ENCODE assay signal across 9 cellular contexts in the genomic region with DNA sequence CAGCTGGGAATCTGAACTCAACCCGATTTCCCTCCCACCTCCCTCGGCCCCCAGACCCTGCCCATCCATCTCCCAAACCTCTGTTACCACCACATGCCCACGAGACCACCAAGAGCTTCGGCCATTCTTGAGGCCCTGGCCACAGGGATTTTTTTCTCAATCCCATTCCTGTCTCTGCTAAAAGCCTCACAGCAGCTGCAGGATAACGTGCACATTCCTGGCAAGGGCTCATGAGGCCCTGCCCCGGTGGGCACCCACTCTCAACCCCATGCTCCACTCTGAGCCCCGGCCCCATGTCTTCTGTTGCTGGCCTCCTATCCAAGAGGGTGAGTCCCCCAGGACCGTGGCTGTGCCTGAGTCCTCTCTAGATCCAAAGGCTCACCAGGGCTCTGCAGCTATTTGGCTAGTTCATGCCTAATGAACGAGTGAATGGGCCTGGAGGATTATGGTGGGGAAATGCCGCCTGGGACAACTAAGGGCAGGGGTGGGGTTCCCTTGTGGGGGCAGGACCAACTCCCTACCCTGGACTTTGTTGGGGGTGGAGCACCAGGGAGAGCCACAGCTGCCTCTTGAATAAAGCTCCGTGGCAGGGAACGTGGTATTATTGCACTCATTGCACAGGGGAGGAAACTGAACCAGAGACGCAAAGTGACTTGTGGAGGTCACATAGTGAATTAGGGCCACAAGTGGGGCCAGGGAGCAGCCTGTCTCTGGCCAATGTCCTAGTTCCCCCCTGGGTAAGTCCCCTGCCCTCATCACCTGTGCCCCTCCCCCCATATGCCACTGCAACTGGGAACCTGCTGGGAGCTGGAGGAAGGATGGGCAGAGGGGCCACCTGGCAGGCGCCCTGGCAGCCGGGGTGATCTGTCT.
DNase-seq lines count a peak whose midpoint lies in the region; ATAC-seq and TF ChIP-seq lines count a peak whose summit lies in the region.
"Had no signal": no experiment of that assay in that cellular context is flagged by ENCODE, and none has a peak within 500 bp of the region (broad histone marks: within the 10 kb centered on the region; RNA-seq: fewer than 3 reads in every experiment).

No MANE protein-coding gene starts in this region.

- no peaks in the 10 kb centered on the region for H4K20me1 ChIP-seq in Loucy (ENCODE audit: insufficient read depth, low read length, poor library complexity, severe bottlenecking)
- H4K20me1 ChIP-seq in hepatocyte (ENCODE audit: insufficient read depth, poor library complexity, severe bottlenecking): peaks cover 3% of the 10 kb centered on the region
- peaks cover 16% of the 10 kb centered on the region for H4K20me1 ChIP-seq in smooth muscle cell (ENCODE audit: low read depth)

- H3K9me3 Mint-ChIP-seq in activated T-cell treated with anti-CD3 and anti-CD28 coated beads, Interleukin-2, amount 50 U/mL, for 24 hours: no peaks in the 10 kb centered on the region
- no peaks in the 10 kb centered on the region for H3K9me3 Mint-ChIP-seq in stimulated activated memory B cell treated with anti-CD40 and anti-IgM and Interleukin-4, amounts not matched to agents 10 μg/mL and 1 μg/mL and 100 μg/mL, for 72 hours

- ATAC-seq in stimulated activated memory B cell treated with anti-CD40 and anti-IgM and Interleukin-4, amounts not matched to agents 10 μg/mL and 1 μg/mL and 100 μg/mL, for 72 hours: no peak

- peaks cover 29% of the 10 kb centered on the region for H3K4me1 Mint-ChIP-seq in activated T-cell treated with anti-CD3 and anti-CD28 coated beads, Interleukin-2, amount 50 U/mL, for 24 hours (ENCODE audit: low read depth)
- H3K4me1 Mint-ChIP-seq in stimulated activated memory B cell treated with anti-CD40 and anti-IgM and Interleukin-4, amounts not matched to agents 10 μg/mL and 1 μg/mL and 100 μg/mL, for 72 hours: peaks cover 49% of the 10 kb centered on the region

- peak overlapping the region; percentile 87 for H3K4me2 ChIP-seq in Loucy (ENCODE audit: low read depth, low read length, poor library complexity, severe bottlenecking)
- peak overlapping the region; percentile 89 for H3K4me2 ChIP-seq in hepatocyte
- H3K4me2 ChIP-seq in smooth muscle cell: no peak overlapping the region

- H3K79me2 ChIP-seq in Loucy (ENCODE audit: insufficient read depth, low read length): peaks cover 33% of the 10 kb centered on the region
- peaks cover 6% of the 10 kb centered on the region for H3K79me2 ChIP-seq in hepatocyte
- H3K79me2 ChIP-seq in smooth muscle cell (ENCODE audit: low read depth): no peaks in the 10 kb centered on the region

- peak overlapping the region; percentile 26 for H3K27ac Mint-ChIP-seq in activated T-cell treated with anti-CD3 and anti-CD28 coated beads, Interleukin-2, amount 50 U/mL, for 24 hours
- H3K27ac Mint-ChIP-seq in stimulated activated memory B cell treated with anti-CD40 and anti-IgM and Interleukin-4, amounts not matched to agents 10 μg/mL and 1 μg/mL and 100 μg/mL, for 72 hours: no peak overlapping the region

- H2AFZ ChIP-seq in Loucy (ENCODE audit: low read length): no peak overlapping the region
- H2AFZ ChIP-seq in hepatocyte: no peak overlapping the region
- no peak overlapping the region for H2AFZ ChIP-seq in smooth muscle cell (ENCODE audit: low read depth)

- TF ChIP-seq CTCF in Loucy (conservative IDR thresholded peaks at IDR 0.05; ENCODE audit: low read length) (no peak), hepatocyte (IDR thresholded peaks at IDR 0.05; ENCODE audit: poor library complexity) (no peak), smooth muscle cell (IDR thresholded peaks at IDR 0.05; ENCODE audit: borderline replicate concordance, insufficient read depth, poor library complexity, severe bottlenecking) (no peak), adrenal gland (IDR thresholded peaks at IDR 0.05) (no peak)

- peaks cover 24% of the 10 kb centered on the region for H3K27me3 Mint-ChIP-seq in activated T-cell treated with anti-CD3 and anti-CD28 coated beads, Interleukin-2, amount 50 U/mL, for 24 hours
- H3K27me3 Mint-ChIP-seq in stimulated activated memory B cell treated with anti-CD40 and anti-IgM and Interleukin-4, amounts not matched to agents 10 μg/mL and 1 μg/mL and 100 μg/mL, for 72 hours: no peaks in the 10 kb centered on the region

- H3K9ac ChIP-seq in Loucy (ENCODE audit: low read depth, low read length, poor library complexity, severe bottlenecking) (peak overlapping the region; percentile 56), smooth muscle cell (ENCODE audit: low read depth) (no peak overlapping the region)

- H3K4me3 Mint-ChIP-seq in activated T-cell treated with anti-CD3 and anti-CD28 coated beads, Interleukin-2, amount 50 U/mL, for 24 hours: peak overlapping the region; percentile 59
- H3K4me3 Mint-ChIP-seq in stimulated activated memory B cell treated with anti-CD40 and anti-IgM and Interleukin-4, amounts not matched to agents 10 μg/mL and 1 μg/mL and 100 μg/mL, for 72 hours: peak overlapping the region; percentile 81

- TF ChIP-seq POLR2A in adrenal gland (IDR thresholded peaks at IDR 0.05): no peak

- intact Hi-C loops in adrenal gland (cut with DNase I): loop anchor here in 1 of 2 donors (10.0 kb wide), 1 partner anchor 179 kb away; no protein-coding TSS in a partner anchor

- no peaks in the 10 kb centered on the region for H3K36me3 Mint-ChIP-seq in activated T-cell treated with anti-CD3 and anti-CD28 coated beads, Interleukin-2, amount 50 U/mL, for 24 hours (ENCODE audit: low read depth)
- peaks cover 2% of the 10 kb centered on the region for H3K36me3 Mint-ChIP-seq in stimulated activated memory B cell treated with anti-CD40 and anti-IgM and Interleukin-4, amounts not matched to agents 10 μg/mL and 1 μg/mL and 100 μg/mL, for 72 hours

- H3K9me2 ChIP-seq in Loucy (replicated peaks; ENCODE audit: low read depth, low read length) (no peaks in the 10 kb centered on the region), hepatocyte (replicated peaks; ENCODE audit: insufficient read depth) (no peaks in the 10 kb centered on the region)

- H3F3A ChIP-seq in Loucy (ENCODE audit: low read depth): no peaks in the 10 kb centered on the region
- no peaks in the 10 kb centered on the region for H3F3A ChIP-seq in smooth muscle cell (ENCODE audit: low read depth)

- DNase-seq in activated T-cell treated with anti-CD3 and anti-CD28 coated beads, Interleukin-2, amount 50 U/mL, for 24 hours: no peak
- no peak for DNase-seq in activated T-cell treated with anti-CD3 and anti-CD28 coated beads, Interleukin-2, amount 50 U/mL, for 1 hour
- no peak for DNase-seq in hepatocyte (ENCODE audit: low spot score)
- no peak for DNase-seq in smooth muscle cell (lab: John Stamatoyannopoulos, UW; ENCODE audit: unreplicated experiment)
- DNase-seq in NAMALWA (ENCODE audit: low spot score): no peak
- DNase-seq in adrenal gland: no peak

- H3K36me3 ChIP-seq in Loucy (ENCODE audit: insufficient read depth, low read length): no peaks in the 10 kb centered on the region
- H3K36me3 ChIP-seq in hepatocyte (replicated peaks; ENCODE audit: insufficient read depth, low read depth): no peaks in the 10 kb centered on the region
- no peaks in the 10 kb centered on the region for H3K36me3 ChIP-seq in smooth muscle cell (ENCODE audit: low read depth)
- no peaks in the 10 kb centered on the region for H3K36me3 ChIP-seq in adrenal gland (replicated peaks in 1 of 2)
- H3K36me3 ChIP-seq: brain microvascular endothelial cell had no signal

- H3K27ac ChIP-seq in hepatocyte: no peak overlapping the region
- H3K27ac ChIP-seq in smooth muscle cell (ENCODE audit: low read depth): no peak overlapping the region
- H3K27ac ChIP-seq in adrenal gland: peak overlapping the region in 2 of 5 donors; percentile 58 to 71
- H3K27ac ChIP-seq: brain microvascular endothelial cell had no signal

- no peaks in the 10 kb centered on the region for H3K27me3 ChIP-seq in Loucy (ENCODE audit: insufficient read depth, low read length, poor library complexity, severe bottlenecking)
- H3K27me3 ChIP-seq in hepatocyte: peaks cover 32% of the 10 kb centered on the region
- H3K27me3 ChIP-seq in smooth muscle cell (ENCODE audit: low read depth): peaks cover 36% of the 10 kb centered on the region
- no peaks in the 10 kb centered on the region for H3K27me3 ChIP-seq in adrenal gland

- H3K9me3 ChIP-seq in Loucy (ENCODE audit: insufficient read depth, low read depth, low read length): no peaks in the 10 kb centered on the region
- no peaks in the 10 kb centered on the region for H3K9me3 ChIP-seq in hepatocyte (ENCODE audit: low read depth)
- no peaks in the 10 kb centered on the region for H3K9me3 ChIP-seq in smooth muscle cell (replicated peaks; ENCODE audit: low read depth)
- H3K9me3 ChIP-seq in adrenal gland (replicated peaks in 1 of 3): no peaks in the 10 kb centered on the region

- H3K4me3 ChIP-seq in Loucy (ENCODE audit: low read length, poor library complexity, severe bottlenecking) (peak overlapping the region; percentile 71), hepatocyte (no peak overlapping the region), smooth muscle cell (no peak overlapping the region), adrenal gland (no peak overlapping the region)

- WGBS in hepatocyte (ENCODE audit: low lambda C conversion rate, missing lambda C conversion rate): 81% methylated on average over 14 of the region's 15 CpGs
- 81% methylated on average over 13 of the region's 15 CpGs for WGBS in smooth muscle cell (ENCODE audit: low lambda C conversion rate)
- WGBS in adrenal gland, 4 donors: 67 to 77% (median 70%) methylated on average over 12 to 15 of the region's 15 CpGs

- H3K4me1 ChIP-seq in Loucy (ENCODE audit: insufficient read depth, low read length, poor library complexity, severe bottlenecking) (peaks cover 40% of the 10 kb centered on the region), hepatocyte (ENCODE audit: insufficient read depth) (peaks cover 39% of the 10 kb centered on the region), smooth muscle cell (ENCODE audit: low read depth) (peaks cover 38% of the 10 kb centered on the region), adrenal gland (replicated peaks in 1 of 2) (peaks cover 29 to 38% of the 10 kb centered on the region in 2 donors)
